ENCODE assay signal across 31 cellular contexts in the genomic region with DNA sequence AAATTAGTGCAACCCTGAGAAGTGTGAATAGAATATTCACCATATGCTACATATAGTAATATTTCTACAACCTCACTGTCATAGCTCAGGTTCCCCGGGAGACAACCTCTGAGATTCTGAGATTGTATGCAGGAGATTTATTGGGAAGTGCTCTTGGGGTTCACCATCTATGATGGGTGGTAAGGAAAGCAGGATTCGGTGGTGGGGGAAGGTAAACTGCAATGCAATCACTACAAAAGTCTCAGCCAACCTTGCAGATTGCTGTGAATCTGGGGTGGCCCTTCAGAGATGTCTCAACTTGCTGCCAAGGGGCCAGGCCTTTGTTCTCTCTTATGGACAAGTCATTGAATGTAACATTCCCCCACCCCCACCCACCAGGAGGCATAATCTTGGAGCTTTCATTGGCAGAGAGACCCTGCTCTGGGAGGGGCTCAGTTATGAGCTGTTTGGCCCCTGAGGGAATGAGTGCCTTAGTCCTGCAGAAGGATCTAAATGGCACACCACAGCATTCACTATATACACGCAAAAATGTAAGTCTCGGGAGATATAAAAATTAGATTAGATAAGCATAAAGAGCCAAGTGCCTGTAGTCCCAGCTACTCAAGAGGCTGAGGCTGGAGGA. TPM values are rescaled to one million over a fixed set of nuclear protein-coding genes. Genes with fewer than 3 reads are reported as not detected.
DNase-seq lines count a peak whose midpoint lies in the region; ATAC-seq and TF ChIP-seq lines count a peak whose summit lies in the region.
"Had no signal": no experiment of that assay in that cellular context is flagged by ENCODE, and none has a peak within 500 bp of the region (broad histone marks: within the 10 kb centered on the region; RNA-seq: fewer than 3 reads in every experiment).

No MANE protein-coding gene starts in this region.

- H3K4me1 ChIP-seq in HEK293 (ENCODE audit: control insufficient read depth, insufficient read depth, low read length) (no peaks in the 10 kb centered on the region), suprapubic skin (peaks cover 19% of the 10 kb centered on the region)
- H3K4me1 ChIP-seq: uterus had no signal

- peak; percentile 86 for DNase-seq in SK-MEL-5 (ENCODE audit: low read depth, low spot score)
- no peak for DNase-seq in epithelial cell of prostate (ENCODE audit: low read depth, low spot score)
- DNase-seq in natural killer cell = no peak
- DNase-seq in RWPE1 (ENCODE audit: low spot score) = no peak
- DNase-seq in suprapubic skin (ENCODE audit: low spot score in 2 of 2) = no peak
- DNase-seq: activated CD8-positive, alpha-beta memory T cell treated with anti-CD3 and anti-CD28 coated beads, Interleukin-2, amount 10 ng/mL, durations not matched to agents 7 days and 5 days; activated naive CD4-positive, alpha-beta T cell treated with anti-CD3 and anti-CD28 coated beads, Interleukin-2, amount 50 U/mL, for 16 hours; activated T-cell treated with anti-CD3 and anti-CD28 coated beads, Interleukin-2, amount 50 U/mL, for 72 hours; amygdala; DND-41; effector CD4-positive, alpha-beta T cell; erythroblast; foreskin fibroblast; IMR-90; mesenchymal stem cell; NCI-H1105; NCI-H2029; NCI-H226; NCI-H748 treated with DMSO at 0.1 percent for 48 hours; nucleus accumbens; stimulated activated naive CD4-positive, alpha-beta T cell treated with Interleukin-2 at 50 U/mL for 16 hours; SW 1271; T1000; testis; uterus had no signal

- H3K36me3 Mint-ChIP-seq in natural killer cell = no peaks in the 10 kb centered on the region
- H3K36me3 Mint-ChIP-seq: activated CD8-positive, alpha-beta memory T cell treated with anti-CD3 and anti-CD28 coated beads, Interleukin-2, amount 10 ng/mL, durations not matched to agents 7 days and 5 days had no signal

- TF ChIP-seq POLR2A in suprapubic skin (IDR thresholded peaks at IDR 0.05) = no peak

- H3K4me3 ChIP-seq in HEK293 (ENCODE audit: low read depth, low read length) = no peak overlapping the region
- H3K4me3 ChIP-seq in suprapubic skin = no peak overlapping the region
- H3K4me3 ChIP-seq: hepatocyte, testis, uterus had no signal

- H3K27me3 ChIP-seq in suprapubic skin = no peaks in the 10 kb centered on the region
- H3K27me3 ChIP-seq: hepatocyte, testis, uterus had no signal

- no peak overlapping the region for H3K27ac ChIP-seq in HEK293 (ENCODE audit: extremely low read depth, low read depth, low read length)
- peak overlapping the region; percentile 72 for H3K27ac ChIP-seq in epithelial cell of prostate
- no peak overlapping the region for H3K27ac ChIP-seq in RWPE1
- no peak overlapping the region for H3K27ac ChIP-seq in suprapubic skin
- H3K27ac ChIP-seq: C4-2B, hepatocyte, uterus had no signal

- POLR2A ChIA-PET in HEK293 (lab: Yijun Ruan, JAX) = interaction anchor here (0.6 kb wide), 1 partner anchor 1455 kb away, joined by 4 read pairs; no protein-coding TSS in a partner anchor
- POLR2A ChIA-PET in RWPE1 (lab: Yijun Ruan, JAX; ENCODE audit: low non-redundant PET) = no interaction called here

- 36% methylated on average over 4 of the region's 4 CpGs for WGBS in suprapubic skin

- peaks cover 12% of the 10 kb centered on the region in 2 donors for H3K4me1 Mint-ChIP-seq in natural killer cell

- H3K9me3 ChIP-seq in HEK293 (ENCODE audit: control insufficient read depth, insufficient read depth, low read depth, low read length) (no peaks in the 10 kb centered on the region), suprapubic skin (no peaks in the 10 kb centered on the region)
- H3K9me3 ChIP-seq: testis, uterus had no signal

- in situ Hi-C loops in SK-MEL-5 (cut with HindIII; ENCODE audit: low pct_unique_long_range_greater_than_20kb, low sequenced_read_pairs) = no loop called here

- intact Hi-C loops in natural killer cell (cut with micrococcal nuclease) = no loop called here

- CTCF ChIA-PET in HEK293 (lab: Yijun Ruan, JAX) (interaction anchor here (0.5 to 4.0 kb wide), 6 partner anchors 9 to 1081 kb away, joined by 3 to 34 read pairs (median 4); no protein-coding TSS in a partner anchor), RWPE1 (lab: Yijun Ruan, JAX) (interaction anchor here (0.6 to 0.7 kb wide), 3 partner anchors 104 to 221 kb away, joined by 3 to 6 read pairs (median 3); no protein-coding TSS in a partner anchor)

- TF ChIP-seq CTCF in HEK293 (tag by site-specific recombination; IDR thresholded peaks at IDR 0.05) = no peak
- TF ChIP-seq CTCF in natural killer cell (IDR thresholded peaks at IDR 0.05) = no peak
- no peak for TF ChIP-seq CTCF in RWPE1 (conservative IDR thresholded peaks at IDR 0.05; ENCODE audit: low read depth)
- no peak for TF ChIP-seq CTCF in suprapubic skin (IDR thresholded peaks at IDR 0.05)

- H3K27me3 Mint-ChIP-seq in natural killer cell (ENCODE audit: low read depth in 2 of 2) = no peaks in the 10 kb centered on the region
- H3K27me3 Mint-ChIP-seq: activated CD8-positive, alpha-beta memory T cell treated with anti-CD3 and anti-CD28 coated beads, Interleukin-2, amount 10 ng/mL, durations not matched to agents 7 days and 5 days had no signal

- peak overlapping the region in 1 of 2 donors; percentile 81 for H3K27ac Mint-ChIP-seq in natural killer cell
- H3K27ac Mint-ChIP-seq: activated T-cell treated with anti-CD3 and anti-CD28 coated beads, Interleukin-2, amount 50 U/mL, for 72 hours had no signal

- no peak for ATAC-seq in natural killer cell
- ATAC-seq in GM19452 (IDR thresholded peaks at IDR 0.05; ENCODE audit: unreplicated experiment) = no peak
- ATAC-seq in HG02938 (IDR thresholded peaks at IDR 0.05; ENCODE audit: unreplicated experiment) = no peak
- ATAC-seq: activated CD8-positive, alpha-beta memory T cell treated with anti-CD3 and anti-CD28 coated beads, Interleukin-2, amount 10 ng/mL, durations not matched to agents 7 days and 5 days; activated T-cell treated with anti-CD3 and anti-CD28 coated beads, Interleukin-2, amount 50 U/mL, for 72 hours; left lobe of liver had no signal

- H3K36me3 ChIP-seq in HEK293 (ENCODE audit: control insufficient read depth in 2 of 2, insufficient read depth in 1 of 2, low read length in 2 of 2) (no peaks in the 10 kb centered on the region), suprapubic skin (no peaks in the 10 kb centered on the region)
- H3K36me3 ChIP-seq: uterus had no signal

- TF ChIP-seq EP300 in suprapubic skin (IDR thresholded peaks at IDR 0.05) = no peak

- peak overlapping the region; percentile 66 for H3K4me3 Mint-ChIP-seq in natural killer cell
- H3K4me3 Mint-ChIP-seq: activated CD8-positive, alpha-beta memory T cell treated with anti-CD3 and anti-CD28 coated beads, Interleukin-2, amount 10 ng/mL, durations not matched to agents 7 days and 5 days had no signal

- H3K9me3 Mint-ChIP-seq in natural killer cell = no peaks in the 10 kb centered on the region
- H3K9me3 Mint-ChIP-seq: activated T-cell treated with anti-CD3 and anti-CD28 coated beads, Interleukin-2, amount 50 U/mL, for 72 hours had no signal

TF ChIP-seq in HEK293, 187 proteins besides CTCF, POLR2A, EP300 and RAD21:
- TF ChIP-seq TRIM28 (IDR thresholded peaks at IDR 0.05; ENCODE audit: borderline replicate concordance, low read length) (peak; percentile 76; the same call in 1 of the 2 replicates), SALL2 (tag by site-specific recombination; IDR thresholded peaks at IDR 0.05; ENCODE audit: borderline replicate concordance) (no peak), ZFP37 (tag by site-specific recombination; IDR thresholded peaks at IDR 0.05) (no peak)
- TF ChIP-seq, protein P1, sequence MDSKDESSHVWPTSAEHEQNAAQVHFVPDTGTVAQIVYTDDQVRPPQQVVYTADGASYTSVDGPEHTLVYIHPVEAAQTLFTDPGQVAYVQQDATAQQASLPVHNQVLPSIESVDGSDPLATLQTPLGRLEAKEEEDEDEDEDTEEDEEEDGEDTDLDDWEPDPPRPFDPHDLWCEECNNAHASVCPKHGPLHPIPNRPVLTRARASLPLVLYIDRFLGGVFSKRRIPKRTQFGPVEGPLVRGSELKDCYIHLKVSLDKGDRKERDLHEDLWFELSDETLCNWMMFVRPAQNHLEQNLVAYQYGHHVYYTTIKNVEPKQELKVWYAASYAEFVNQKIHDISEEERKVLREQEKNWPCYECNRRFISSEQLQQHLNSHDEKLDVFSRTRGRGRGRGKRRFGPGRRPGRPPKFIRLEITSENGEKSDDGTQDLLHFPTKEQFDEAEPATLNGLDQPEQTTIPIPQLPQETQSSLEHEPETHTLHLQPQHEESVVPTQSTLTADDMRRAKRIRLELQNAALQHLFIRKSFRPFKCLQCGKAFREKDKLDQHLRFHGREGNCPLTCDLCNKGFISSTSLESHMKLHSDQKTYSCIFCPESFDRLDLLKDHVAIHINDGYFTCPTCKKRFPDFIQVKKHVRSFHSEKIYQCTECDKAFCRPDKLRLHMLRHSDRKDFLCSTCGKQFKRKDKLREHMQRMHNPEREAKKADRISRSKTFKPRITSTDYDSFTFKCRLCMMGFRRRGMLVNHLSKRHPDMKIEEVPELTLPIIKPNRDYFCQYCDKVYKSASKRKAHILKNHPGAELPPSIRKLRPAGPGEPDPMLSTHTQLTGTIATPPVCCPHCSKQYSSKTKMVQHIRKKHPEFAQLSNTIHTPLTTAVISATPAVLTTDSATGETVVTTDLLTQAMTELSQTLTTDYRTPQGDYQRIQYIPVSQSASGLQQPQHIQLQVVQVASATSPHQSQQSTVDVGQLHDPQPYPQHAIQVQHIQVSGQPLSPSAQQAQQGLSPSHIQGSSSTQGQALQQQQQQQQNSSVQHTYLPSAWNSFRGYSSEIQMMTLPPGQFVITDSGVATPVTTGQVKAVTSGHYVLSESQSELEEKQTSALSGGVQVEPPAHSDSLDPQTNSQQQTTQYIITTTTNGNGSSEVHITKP (tag by site-specific recombination; IDR thresholded peaks at IDR 0.05) = peak; percentile 31; the same call in 1 of the 2 replicates
TF ChIP-seq in HEK293: peak in this region for 2.

RNA-seq across cellular contexts. Expression of a gene that starts 34.0 kb away (rescaled TPM):
- total RNA-seq in SK-MEL-5 (2014; rRNA removed; shearing (Covaris generic)) = 16.0 and 20.3 TPM in 2 replicates
- polyA plus RNA-seq in SK-MEL-5 (2015; cell fraction: cytosol; rRNA removed) = 25.6 and 26.6 TPM in 2 replicates
- polyA plus RNA-seq in SK-MEL-5 (2015; cell fraction: nucleus; rRNA removed) = 59.0 and 67.8 TPM in 2 replicates
- total RNA-seq in natural killer cell = 100 to 1,000 TPM in 1 of 3 donors, 10 to 100 TPM in 2; 84.4 to 104 (median 90.4) TPM
- 10 to 100 TPM; 31.6 to 54.1 (median 42.4) TPM for total RNA-seq in suprapubic skin
